ENCODE assay signal across 2 cellular contexts in the genomic region with DNA sequence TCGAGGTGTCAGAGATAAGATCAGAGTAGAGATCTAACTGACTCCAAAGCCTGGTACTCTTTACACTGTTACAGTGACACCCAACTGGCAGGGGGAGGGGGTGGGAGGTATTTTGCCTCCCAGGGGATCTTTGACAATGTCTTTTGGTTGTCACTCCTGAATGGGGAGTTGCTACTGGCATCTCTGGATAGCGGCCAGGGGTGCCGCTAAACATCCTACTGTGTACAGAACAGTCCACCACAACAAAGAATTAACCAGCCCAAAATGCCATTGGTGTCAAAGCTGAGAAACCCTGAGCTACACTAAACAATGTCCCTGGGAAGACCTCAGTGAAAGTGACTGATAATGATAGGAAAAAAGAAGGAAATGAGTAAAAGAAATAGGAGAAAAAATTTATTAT.
TF ChIP-seq lines count a peak whose summit lies in the region.

No MANE protein-coding gene starts in this region.

TF ChIP-seq in liver, 16 proteins besides CTCF, POLR2A, EP300 and RAD21:
- no peak for TF ChIP-seq YY1 (IDR thresholded peaks at IDR 0.05)
- no peak for TF ChIP-seq MAX (IDR thresholded peaks at IDR 0.05)
- TF ChIP-seq, protein P1, sequence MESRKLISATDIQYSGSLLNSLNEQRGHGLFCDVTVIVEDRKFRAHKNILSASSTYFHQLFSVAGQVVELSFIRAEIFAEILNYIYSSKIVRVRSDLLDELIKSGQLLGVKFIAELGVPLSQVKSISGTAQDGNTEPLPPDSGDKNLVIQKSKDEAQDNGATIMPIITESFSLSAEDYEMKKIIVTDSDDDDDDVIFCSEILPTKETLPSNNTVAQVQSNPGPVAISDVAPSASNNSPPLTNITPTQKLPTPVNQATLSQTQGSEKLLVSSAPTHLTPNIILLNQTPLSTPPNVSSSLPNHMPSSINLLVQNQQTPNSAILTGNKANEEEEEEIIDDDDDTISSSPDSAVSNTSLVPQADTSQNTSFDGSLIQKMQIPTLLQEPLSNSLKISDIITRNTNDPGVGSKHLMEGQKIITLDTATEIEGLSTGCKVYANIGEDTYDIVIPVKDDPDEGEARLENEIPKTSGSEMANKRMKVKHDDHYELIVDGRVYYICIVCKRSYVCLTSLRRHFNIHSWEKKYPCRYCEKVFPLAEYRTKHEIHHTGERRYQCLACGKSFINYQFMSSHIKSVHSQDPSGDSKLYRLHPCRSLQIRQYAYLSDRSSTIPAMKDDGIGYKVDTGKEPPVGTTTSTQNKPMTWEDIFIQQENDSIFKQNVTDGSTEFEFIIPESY (IDR thresholded peaks at IDR 0.05): no peak
- TF ChIP-seq GABPA (IDR thresholded peaks at IDR 0.05 in 1 of 2, conservative IDR thresholded peaks at IDR 0.05 in 1 of 2): no peak
- TF ChIP-seq FOXA1 (IDR thresholded peaks at IDR 0.05): no peak
- TF ChIP-seq NR2F2 (IDR thresholded peaks at IDR 0.05): no peak

TF ChIP-seq in HepG2, 621 proteins besides CTCF, POLR2A, EP300 and RAD21:
- TF ChIP-seq ZNF274 (CRISPR knock-in tag; IDR thresholded peaks at IDR 0.05) (no peak), ZMYM4 (CRISPR knock-in tag; IDR thresholded peaks at IDR 0.05) (no peak), ZNF766 (CRISPR knock-in tag; IDR thresholded peaks at IDR 0.05; ENCODE audit: borderline replicate concordance) (no peak), ONECUT2 (CRISPR knock-in tag; IDR thresholded peaks at IDR 0.05) (no peak), ZNF75D (CRISPR knock-in tag; IDR thresholded peaks at IDR 0.05; ENCODE audit: borderline replicate concordance) (no peak), TARDBP (CRISPR knock-in tag; IDR thresholded peaks at IDR 0.05) (no peak), ZC3H13 (CRISPR knock-in tag; IDR thresholded peaks at IDR 0.05) (no peak), ZNF615 (CRISPR knock-in tag; IDR thresholded peaks at IDR 0.05; ENCODE audit: borderline replicate concordance) (no peak), CENPT (CRISPR knock-in tag; IDR thresholded peaks at IDR 0.05; ENCODE audit: low read depth) (no peak), ZNF674 (CRISPR knock-in tag; IDR thresholded peaks at IDR 0.05; ENCODE audit: low read depth) (no peak), ZNF562 (CRISPR knock-in tag; IDR thresholded peaks at IDR 0.05; ENCODE audit: borderline replicate concordance) (no peak), SNAPC4 (CRISPR knock-in tag; IDR thresholded peaks at IDR 0.05) (no peak)
